Comparison of ENCODE assay signal across 20 cellular contexts in genomic region chrX:40622741-40623536, GRCh38. TPM values are rescaled to one million over a fixed set of nuclear protein-coding genes. Genes with fewer than 3 reads are reported as not detected.
DNase-seq lines count a peak whose midpoint lies in the region; ATAC-seq and TF ChIP-seq lines count a peak whose summit lies in the region.
"Had no signal": no experiment of that assay in that cellular context is flagged by ENCODE, and none has a peak within 500 bp of the region (broad histone marks: within the 10 kb centered on the region; RNA-seq: fewer than 3 reads in every experiment).

TSS of gene MPC1L (plus strand) at chrX:40623428. CDS start at chrX:40623566, 138 bp downstream.

- H3K9me3 ChIP-seq in stomach, result peaks cover 0 to 8% (median 2%) of the 10 kb centered on the region in 4 donors
- H3K9me3 ChIP-seq: Caco-2 had no signal

- DNase-seq in GM23338 (ENCODE audit: low spot score), result no peak
- DNase-seq in SHP77 treated with DMSO at 0.1 percent for 48 hours (lab: John Stamatoyannopoulos, UW), result peak; percentile 25
- DNase-seq in glutamatergic neuron, result peak; percentile 22
- no peak for DNase-seq in sciatic nerve (ENCODE audit: low spot score)
- DNase-seq in epidermal melanocyte (ENCODE audit: insufficient read length, low spot score), result no peak
- no peak for DNase-seq in substantia nigra (lab: John Stamatoyannopoulos, UW)
- DNase-seq in stomach, result no peak
- DNase-seq: Caco-2; CD4-positive, alpha-beta T cell; HCEC 1CT; MM.1S; NCI-H1092; NCI-H1436 treated with DMSO at 0.1 percent for 48 hours; NCI-H2029; NCI-H2171 treated with DMSO at 0.1 percent for 48 hours; NCI-H446 treated with DMSO at 0.1 percent for 48 hours; Right ventricle myocardium superior had no signal

- no peaks in the 10 kb centered on the region for H3K36me3 Mint-ChIP-seq in GM23338 (ENCODE audit: low read depth)
- no peaks in the 10 kb centered on the region for H3K36me3 Mint-ChIP-seq in glutamatergic neuron (ENCODE audit: unreplicated experiment)

- ATAC-seq in GM23338 (peak; percentile 28; the same call in 2 of the 3 replicates), sciatic nerve (peak; percentile 44), GM19395 (IDR thresholded peaks at IDR 0.05; ENCODE audit: unreplicated experiment) (no peak)

- no peaks in the 10 kb centered on the region for H3F3A ChIP-seq in GM23338 (replicated peaks; ENCODE audit: low read depth)

- no peak within 1 kb of the TSS for H3K27ac ChIP-seq in GM23338 (ENCODE audit: low read depth)
- no peak within 1 kb of the TSS for H3K27ac ChIP-seq in substantia nigra (ENCODE audit: low read depth, low read length, poor library complexity, severe bottlenecking)
- no peak within 1 kb of the TSS for H3K27ac ChIP-seq in stomach

- TF ChIP-seq EP300 in stomach (IDR thresholded peaks at IDR 0.05), result no peak

- H3K4me3 Mint-ChIP-seq in GM23338, result no peak within 1 kb of the TSS
- no peak within 1 kb of the TSS for H3K4me3 Mint-ChIP-seq in glutamatergic neuron (ENCODE audit: unreplicated experiment)
- H3K4me3 Mint-ChIP-seq: CD4-positive, alpha-beta T cell had no signal

- H3K27ac Mint-ChIP-seq in GM23338, result no peak within 1 kb of the TSS; the same call in 1 of the 2 replicates
- no peak within 1 kb of the TSS for H3K27ac Mint-ChIP-seq in glutamatergic neuron (ENCODE audit: unreplicated experiment)
- H3K27ac Mint-ChIP-seq: CD4-positive, alpha-beta T cell had no signal

- no peaks in the 10 kb centered on the region for H3K79me2 ChIP-seq in GM23338 (replicated peaks; ENCODE audit: insufficient read depth)

- H3K36me3 ChIP-seq in GM23338 (ENCODE audit: insufficient read depth), result no peaks in the 10 kb centered on the region
- peaks cover 0 to 16% (median 12%) of the 10 kb centered on the region in 4 donors for H3K36me3 ChIP-seq in stomach

- no peaks in the 10 kb centered on the region for H3K27me3 ChIP-seq in GM23338 (ENCODE audit: insufficient read depth)
- peaks cover 0 to 8% (median 0%) of the 10 kb centered on the region in 3 donors for H3K27me3 ChIP-seq in stomach

- H4K20me1 ChIP-seq in GM23338 (replicated peaks; ENCODE audit: insufficient read depth), result no peaks in the 10 kb centered on the region

- no peak within 1 kb of the TSS for H3K4me2 ChIP-seq in GM23338

- H3K4me1 Mint-ChIP-seq in GM23338 (peaks cover 7% of the 10 kb centered on the region; the same call in 2 of the 3 replicates), glutamatergic neuron (ENCODE audit: low read depth, unreplicated experiment) (peaks cover 10% of the 10 kb centered on the region)

- H3K9me2 ChIP-seq in GM23338 (ENCODE audit: insufficient read depth), result no peaks in the 10 kb centered on the region

- no peak within 1 kb of the TSS for H2AFZ ChIP-seq in GM23338

- no peak for TF ChIP-seq POLR2A in stomach (IDR thresholded peaks at IDR 0.05)

- H3K4me3 ChIP-seq in GM23338, result no peak within 1 kb of the TSS
- no peak within 1 kb of the TSS for H3K4me3 ChIP-seq in stomach

- H3K9me3 Mint-ChIP-seq in GM23338, result no peaks in the 10 kb centered on the region
- H3K9me3 Mint-ChIP-seq in glutamatergic neuron (ENCODE audit: unreplicated experiment), result peaks cover 4% of the 10 kb centered on the region
- H3K9me3 Mint-ChIP-seq: CD4-positive, alpha-beta T cell had no signal

- H3K27me3 Mint-ChIP-seq in GM23338 (ENCODE audit: insufficient read depth, low read depth, poor library complexity) (peaks cover 5% of the 10 kb centered on the region), glutamatergic neuron (ENCODE audit: unreplicated experiment) (no peaks in the 10 kb centered on the region)
- H3K27me3 Mint-ChIP-seq: CD4-positive, alpha-beta T cell had no signal

- intact Hi-C loops in sciatic nerve (cut with DNase I), result no loop called here
- intact Hi-C loops in stomach (cut with DNase I; ENCODE audit: low total_unique reads), result no loop called here

- TF ChIP-seq CTCF in GM23338 (conservative IDR thresholded peaks at IDR 0.05; ENCODE audit: low read depth in 2 of 2) (no peak), glutamatergic neuron (IDR thresholded peaks at IDR 0.05; ENCODE audit: partially characterized antibody, unreplicated experiment) (no peak), stomach (IDR thresholded peaks at IDR 0.05) (no peak)

- WGBS in stomach, 5 donors, result 87 to 97% (median 89%) methylated on average over 33 to 53 of the region's 53 CpGs

- H3K4me1 ChIP-seq in GM23338 (ENCODE audit: insufficient read depth) (no peaks in the 10 kb centered on the region), stomach (no peaks in the 10 kb centered on the region)
- H3K4me1 ChIP-seq: Caco-2 had no signal

TF ChIP-seq in GM23338, 12 proteins besides CTCF, POLR2A, EP300 and RAD21 (continues in another document):
- TF ChIP-seq CREB1 (CRISPR knock-in tag; IDR thresholded peaks at IDR 0.05; ENCODE audit: low read depth) (no peak), ZNF331 (CRISPR knock-in tag; IDR thresholded peaks at IDR 0.05; ENCODE audit: low read depth) (no peak), STAT1 (IDR thresholded peaks at IDR 0.05; ENCODE audit: unreplicated experiment) (no peak), EZH2 (IDR thresholded peaks at IDR 0.05; ENCODE audit: low read depth, unreplicated experiment) (no peak), POLR2AphosphoS5 (IDR thresholded peaks at IDR 0.05; ENCODE audit: low read depth) (no peak), NANOG (IDR thresholded peaks at IDR 0.05; ENCODE audit: borderline replicate concordance) (no peak), ZNF462 (CRISPR knock-in tag; IDR thresholded peaks at IDR 0.05) (no peak), JUNB (IDR thresholded peaks at IDR 0.05; ENCODE audit: unreplicated experiment) (no peak), ZNF114 (CRISPR knock-in tag; IDR thresholded peaks at IDR 0.05) (no peak)

RNA-seq across cellular contexts. Expression of gene MPC1L, which starts in this region (rescaled TPM):
- total RNA-seq in GM23338 (2014; rRNA removed; shearing (Covaris generic)), result not detected in 2 replicates
- polyA plus RNA-seq in GM23338 (2016; fragmentation: Nextera tagmentation; extraction: Ambion mirVana) (not detected in 2 replicates), stomach (not detected)
- total RNA-seq in glutamatergic neuron (ENCODE audit: unreplicated experiment) (not detected), sciatic nerve (not detected), stomach (not detected)
- total RNA-seq: Caco-2; CD4-positive, alpha-beta T cell; LHCN-M2; Right ventricle myocardium superior had no signal
- polyA plus RNA-seq: BJ had no signal

Comparison
In these comparisons a context has a peak if more than half of its experiments do, and no peak if none do; other contexts are left out.
1. Peak in ATAC-seq in GM23338; RNA of the gene not detected or under 1 TPM.
2. Peak in DNase-seq in glutamatergic neuron; RNA of the gene not detected or under 1 TPM.
3. Peak in ATAC-seq in sciatic nerve; RNA of the gene not detected or under 1 TPM.